In the genomic region with DNA sequence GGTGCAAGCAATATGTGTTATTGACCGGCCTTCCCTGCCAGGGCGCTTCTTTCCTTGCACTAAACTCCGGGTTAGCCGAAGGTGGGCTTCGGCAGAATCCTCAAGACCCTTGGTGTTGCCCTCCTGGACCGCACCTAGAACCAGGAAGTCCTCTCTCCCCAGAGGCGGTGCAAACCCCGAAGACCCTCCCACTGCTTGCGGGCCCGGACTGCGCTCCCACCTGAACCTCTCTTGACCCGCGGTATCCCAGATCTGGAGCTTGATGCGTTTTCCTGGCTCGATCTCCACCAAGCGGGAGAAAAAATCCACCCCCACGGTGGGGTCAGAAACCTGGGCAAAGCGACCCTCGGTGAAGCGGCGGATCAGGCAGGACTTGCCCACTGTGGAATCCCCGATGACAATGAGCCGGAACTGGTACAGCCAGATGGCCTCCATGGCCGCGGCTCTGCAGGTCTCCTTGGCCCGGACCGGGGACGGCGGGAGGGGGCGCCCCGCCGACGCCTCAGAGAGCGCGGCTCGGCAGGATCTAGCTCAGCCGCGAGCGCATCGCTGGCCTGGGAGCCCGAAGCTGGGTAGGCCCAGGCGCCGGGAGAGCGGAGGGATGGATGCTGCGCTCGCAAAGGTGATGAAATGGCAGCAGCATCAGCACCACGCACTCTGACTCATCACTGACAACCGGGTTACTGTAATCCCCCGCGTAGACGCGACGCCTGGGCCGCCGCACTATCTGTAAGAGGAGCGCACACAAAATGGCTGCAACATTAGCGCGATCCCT, we compare ENCODE assay signal across 8 cellular contexts. TPM values are rescaled to one million over a fixed set of nuclear protein-coding genes. Genes with fewer than 3 reads are reported as not detected.
DNase-seq lines count a peak whose midpoint lies in the region; ATAC-seq and TF ChIP-seq lines count a peak whose summit lies in the region.

Gene RAB39B (minus strand): TSS at position 638 of the 775 bp plus-strand sequence. CDS start 203 bp downstream, at position 435.

- TF ChIP-seq CTCF in DND-41 (IDR thresholded peaks at IDR 0.05; ENCODE audit: borderline replicate concordance, extremely low read depth, low read length, poor library complexity, severe bottlenecking) (peak; percentile 28), type B pancreatic cell (conservative IDR thresholded peaks at IDR 0.05) (no peak)

- H3K4me1 Mint-ChIP-seq in type B pancreatic cell (ENCODE audit: unreplicated experiment), result no peaks in the 10 kb centered on the region

- no peaks in the 10 kb centered on the region for H3K27me3 ChIP-seq in DND-41 (ENCODE audit: insufficient read depth, low read length, poor library complexity)

- H3K27ac ChIP-seq in DND-41 (ENCODE audit: low read length), result peak within 1 kb of the TSS; percentile 80

- peaks cover 6% of the 10 kb centered on the region; the same call in 1 of the 2 replicates for H3K36me3 ChIP-seq in DND-41 (ENCODE audit: insufficient read depth, low read length)

- in situ Hi-C loops in KBM-7 (cut with MboI; ENCODE audit: low pct_unique_long_range_greater_than_20kb, low sequenced_read_pairs), result no loop called here

- ATAC-seq in DND-41 (ENCODE audit: insufficient read depth, low read depth), result peak; percentile 93
- ATAC-seq in GM21619 (IDR thresholded peaks at IDR 0.05; ENCODE audit: unreplicated experiment), result peak; percentile 87
- ATAC-seq in activated naive CD4-positive, alpha-beta T cell treated with anti-CD3 and anti-CD28 coated beads, Interleukin-2, amount 50 U/mL, for 72 hours, result peak; percentile 97 to 98

- H4K20me1 ChIP-seq in DND-41 (ENCODE audit: insufficient read depth, low read length), result no peaks in the 10 kb centered on the region

- H3K4me3 Mint-ChIP-seq in type B pancreatic cell, result peak within 1 kb of the TSS; percentile 77

- no peaks in the 10 kb centered on the region for H3K9me3 Mint-ChIP-seq in activated naive CD4-positive, alpha-beta T cell treated with anti-CD3 and anti-CD28 coated beads, Interleukin-2, amount 50 U/mL, for 72 hours
- H3K9me3 Mint-ChIP-seq in type B pancreatic cell, result no peaks in the 10 kb centered on the region

- peaks cover 4 to 11% of the 10 kb centered on the region in 2 donors for H3K36me3 Mint-ChIP-seq in activated naive CD4-positive, alpha-beta T cell treated with anti-CD3 and anti-CD28 coated beads, Interleukin-2, amount 50 U/mL, for 72 hours
- H3K36me3 Mint-ChIP-seq in type B pancreatic cell, result no peaks in the 10 kb centered on the region

- H3K79me2 ChIP-seq in DND-41 (ENCODE audit: insufficient read depth, low read length), result peaks cover 25% of the 10 kb centered on the region

- peak within 1 kb of the TSS; percentile 82 to 90 for H3K27ac Mint-ChIP-seq in activated naive CD4-positive, alpha-beta T cell treated with anti-CD3 and anti-CD28 coated beads, Interleukin-2, amount 50 U/mL, for 72 hours
- H3K27ac Mint-ChIP-seq in type B pancreatic cell, result no peak within 1 kb of the TSS

- H3K4me2 ChIP-seq in DND-41 (ENCODE audit: insufficient read depth, low read length), result peak within 1 kb of the TSS; percentile 86

- no peaks in the 10 kb centered on the region for H3K9me3 ChIP-seq in DND-41 (ENCODE audit: insufficient read depth, low read length, severe bottlenecking)

- H3K4me3 ChIP-seq in DND-41 (ENCODE audit: low read depth in 1 of 2, low read length in 2 of 2), result peak within 1 kb of the TSS; percentile 60 to 87

- DNase-seq in DND-41 (peak; percentile 79), KBM-7 (peak; percentile 70), SK-N-DZ (ENCODE audit: low spot score) (peak; percentile 80), cardiac septum (ENCODE audit: low spot score) (peak; percentile 78), posterior cingulate gyrus (peak; percentile 59 to 96 (median 72)), type B pancreatic cell (ENCODE audit: extremely low spot score, unreplicated experiment) (no peak)
- DNase-seq in activated naive CD4-positive, alpha-beta T cell treated with anti-CD3 and anti-CD28 coated beads, Interleukin-2, amount 50 U/mL, for 72 hours (ENCODE audit: low spot score in 2 of 2), result peak; percentile 65 to 78

- H3K4me1 ChIP-seq in DND-41 (ENCODE audit: insufficient read depth, low read length), result peaks cover 27% of the 10 kb centered on the region

- intact Hi-C loops in cardiac septum (cut with DNase I) (no loop called here), posterior cingulate gyrus (cut with DNase I) (loop anchor here (1.0 kb wide), 1 partner anchor 49 kb away; no protein-coding TSS in a partner anchor)

- H2AFZ ChIP-seq in DND-41 (ENCODE audit: low read depth, low read length), result peak within 1 kb of the TSS; percentile 82

- H3K9ac ChIP-seq in DND-41 (ENCODE audit: low read depth, low read length), result peak within 1 kb of the TSS; percentile 75

- H3K27me3 Mint-ChIP-seq in type B pancreatic cell, result no peaks in the 10 kb centered on the region

RNA-seq across cellular contexts. Expression of gene RAB39B, which starts in this region (rescaled TPM):
- polyA plus RNA-seq in SK-N-DZ (2014; cell fraction: cytosol; rRNA removed), result 9.6 and 10.6 TPM in 2 replicates
- polyA plus RNA-seq in SK-N-DZ (2014; cell fraction: nucleus; rRNA removed), result 5.8 and 7.6 TPM in 2 replicates
- total RNA-seq in activated naive CD4-positive, alpha-beta T cell treated with anti-CD3 and anti-CD28 coated beads, Interleukin-2, amount 50 U/mL, for 72 hours, result 10 to 100 TPM in 1 of 2 donors, 1 to 10 TPM in 1; 8.3 to 13.4 TPM
- total RNA-seq in cardiac septum (0.35 TPM), type B pancreatic cell (ENCODE audit: low replicate concordance) (2.5 and 4.0 TPM in 2 replicates)

Comparison
In these comparisons a context has a peak if more than half of its experiments do, and no peak if none do; other contexts are left out.
1. Peak in DNase-seq in cardiac septum; RNA of the gene not detected or under 1 TPM.